ENCODE assay signal across 17 cellular contexts in the genomic region with DNA sequence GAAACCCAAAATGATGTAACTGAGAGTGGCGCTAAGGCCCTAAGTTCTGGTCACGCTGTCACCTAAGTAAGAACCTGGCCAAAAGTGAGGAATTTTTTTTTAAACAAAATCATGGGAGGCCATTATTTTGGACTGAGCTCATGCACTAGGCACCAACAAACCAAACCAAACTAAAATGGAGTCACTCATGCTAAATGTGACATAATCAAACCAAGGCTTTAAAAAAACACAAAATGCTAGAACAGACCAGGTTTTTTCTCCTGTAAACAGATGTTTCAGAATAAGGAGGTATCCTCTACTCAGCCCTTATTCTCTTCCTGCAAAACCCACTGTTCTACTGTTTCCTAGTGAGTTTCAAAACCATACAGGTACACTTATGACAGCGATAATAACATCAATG. TPM values are rescaled to one million over a fixed set of nuclear protein-coding genes. Genes with fewer than 3 reads are reported as not detected.
A peak's percentile ranks its signal among the peaks of the same experiment; 100 is the strongest.
DNase-seq lines count a peak whose midpoint lies in the region; ATAC-seq and TF ChIP-seq lines count a peak whose summit lies in the region.
"Had no signal": no experiment of that assay in that cellular context is flagged by ENCODE, and none has a peak within 500 bp of the region (broad histone marks: within the 10 kb centered on the region; RNA-seq: fewer than 3 reads in every experiment).

No MANE protein-coding gene starts in this region.

- DNase-seq in CD4-positive, alpha-beta T cell: no peak
- DNase-seq in DND-41 (no peak), T-helper 17 cell (no peak), H7 (no peak), lower lobe of right lung (no peak), aorta (no peak)
- DNase-seq in naive thymus-derived CD8-positive, alpha-beta T cell: no peak
- DNase-seq: activated CD4-positive, alpha-beta T cell treated with anti-CD3 and anti-CD28 coated beads, Interleukin-2, amount 10 ng/mL, durations not matched to agents 7 days and 5 days; BE2C; erythroblast; Kasumi-1; mucosa of descending colon; NCI-H748 treated with DMSO at 0.1 percent for 48 hours; pancreas; Peyer's patch; stimulated activated CD4-positive, alpha-beta T cell treated with anti-CD3 and anti-CD28 coated beads, Interleukin-2, amount 100 ng/mL, for 24 hours had no signal

- H4K20me1 ChIP-seq in DND-41 (ENCODE audit: insufficient read depth, low read length): no peaks in the 10 kb centered on the region

- peaks cover 37% of the 10 kb centered on the region for H3K79me2 ChIP-seq in DND-41 (ENCODE audit: insufficient read depth, low read length)

- peaks cover 35% of the 10 kb centered on the region for H3K4me1 Mint-ChIP-seq in CD4-positive, alpha-beta T cell (ENCODE audit: low read depth)
- H3K4me1 Mint-ChIP-seq in T-helper 17 cell: peaks cover 25% of the 10 kb centered on the region
- peaks cover 15 to 40% (median 33%) of the 10 kb centered on the region in 4 donors for H3K4me1 Mint-ChIP-seq in naive thymus-derived CD8-positive, alpha-beta T cell

- H3K9me3 Mint-ChIP-seq in CD4-positive, alpha-beta T cell: no peaks in the 10 kb centered on the region
- no peaks in the 10 kb centered on the region for H3K9me3 Mint-ChIP-seq in naive thymus-derived CD8-positive, alpha-beta T cell
- H3K9me3 Mint-ChIP-seq: activated CD4-positive, alpha-beta T cell treated with anti-CD3 and anti-CD28 coated beads, Interleukin-2, amount 10 ng/mL, durations not matched to agents 7 days and 5 days had no signal

- ATAC-seq in CD4-positive, alpha-beta T cell (ENCODE audit: poor library complexity): no peak
- ATAC-seq in DND-41 (ENCODE audit: insufficient read depth, low read depth): no peak
- no peak for ATAC-seq in T-helper 17 cell
- ATAC-seq in naive thymus-derived CD8-positive, alpha-beta T cell: no peak
- no peak for ATAC-seq in lower lobe of right lung
- no peak for ATAC-seq in aorta (ENCODE audit: low FRiP score)
- ATAC-seq: mucosa of descending colon had no signal

- intact Hi-C loops in CD4-positive, alpha-beta T cell (cut with DNase I, micrococcal nuclease): loop anchor here (1.0 to 5.0 kb wide), 11 partner anchors 10 to 373 kb away; partner anchors contain the start of genes PPIL1 (in 2 of the 2), MTCH1 (in 1 of the 2), PIM1 (in 1 of the 2) and TBC1D22B (in 1 of the 2)
- intact Hi-C loops in lower lobe of right lung (cut with DNase I) (loop anchor here (10.0 kb wide), 1 partner anchor 320 kb away; no protein-coding TSS in a partner anchor), aorta (cut with DNase I) (loop anchor here (1.0 to 10.0 kb wide), 4 partner anchors 96 to 330 kb away; no protein-coding TSS in a partner anchor)

- H3K9me3 ChIP-seq in CD4-positive, alpha-beta T cell (ENCODE audit: control insufficient read depth, low read length): no peaks in the 10 kb centered on the region
- peaks cover 3% of the 10 kb centered on the region for H3K9me3 ChIP-seq in DND-41 (ENCODE audit: insufficient read depth, low read length, severe bottlenecking)
- H3K9me3 ChIP-seq in T-helper 17 cell (ENCODE audit: control insufficient read depth, low read length, poor library complexity, severe bottlenecking): no peaks in the 10 kb centered on the region
- no peaks in the 10 kb centered on the region for H3K9me3 ChIP-seq in lower lobe of right lung
- no peaks in the 10 kb centered on the region for H3K9me3 ChIP-seq in aorta (ENCODE audit: control insufficient read depth, low read length)
- H3K9me3 ChIP-seq: BE2C, mucosa of descending colon, pancreas, Peyer's patch had no signal

- H3K27me3 ChIP-seq in CD4-positive, alpha-beta T cell (ENCODE audit: control insufficient read depth, insufficient read depth, low read length): no peaks in the 10 kb centered on the region
- H3K27me3 ChIP-seq in DND-41 (ENCODE audit: insufficient read depth, low read length, poor library complexity) (no peaks in the 10 kb centered on the region), H7 (ENCODE audit: control insufficient read depth, insufficient read depth, low read length) (no peaks in the 10 kb centered on the region), lower lobe of right lung (ENCODE audit: low read depth) (no peaks in the 10 kb centered on the region), aorta (ENCODE audit: control insufficient read depth in 1 of 2, insufficient read depth in 2 of 2, low read length in 1 of 2) (no peaks in the 10 kb centered on the region)
- H3K27me3 ChIP-seq: BE2C, cardiac muscle cell, pancreas, Peyer's patch had no signal

- peak overlapping the region; percentile 99; the same call in 1 of the 2 replicates for H2AFZ ChIP-seq in DND-41 (ENCODE audit: low read depth, low read length)

- no peaks in the 10 kb centered on the region for H3K36me3 ChIP-seq in DND-41 (ENCODE audit: insufficient read depth, low read length)
- H3K36me3 ChIP-seq in H7 (replicated peaks; ENCODE audit: control insufficient read depth, insufficient read depth, low read length): no peaks in the 10 kb centered on the region
- no peaks in the 10 kb centered on the region for H3K36me3 ChIP-seq in lower lobe of right lung
- H3K36me3 ChIP-seq in aorta (ENCODE audit: control insufficient read depth in 1 of 2, insufficient read depth in 2 of 2, low read length in 1 of 2): no peaks in the 10 kb centered on the region
- H3K36me3 ChIP-seq: BE2C, cardiac muscle cell, pancreas, Peyer's patch had no signal

- 96 to 99% methylated on average over 3 of the region's 3 CpGs for WGBS in aorta, 2 donors

- H3K27me3 Mint-ChIP-seq in CD4-positive, alpha-beta T cell: no peaks in the 10 kb centered on the region
- peaks cover under 1% of the 10 kb centered on the region for H3K27me3 Mint-ChIP-seq in T-helper 17 cell
- peaks cover 0 to 1% (median 0%) of the 10 kb centered on the region in 5 donors for H3K27me3 Mint-ChIP-seq in naive thymus-derived CD8-positive, alpha-beta T cell
- H3K27me3 Mint-ChIP-seq: activated CD4-positive, alpha-beta T cell treated with anti-CD3 and anti-CD28 coated beads, Interleukin-2, amount 10 ng/mL, durations not matched to agents 7 days and 5 days had no signal

- H3K27ac Mint-ChIP-seq in CD4-positive, alpha-beta T cell: peak overlapping the region; percentile 90
- peak overlapping the region; percentile 96 for H3K27ac Mint-ChIP-seq in T-helper 17 cell
- peak overlapping the region; percentile 37 to 98 (median 82) for H3K27ac Mint-ChIP-seq in naive thymus-derived CD8-positive, alpha-beta T cell

- no peaks in the 10 kb centered on the region for H3K36me3 Mint-ChIP-seq in CD4-positive, alpha-beta T cell (ENCODE audit: low read depth)
- no peaks in the 10 kb centered on the region for H3K36me3 Mint-ChIP-seq in T-helper 17 cell (ENCODE audit: low read depth)
- H3K36me3 Mint-ChIP-seq in naive thymus-derived CD8-positive, alpha-beta T cell: no peaks in the 10 kb centered on the region

- CTCF ChIA-PET in CD4-positive, alpha-beta T cell (lab: Charles Lee): interaction anchor here (0.8 to 3.1 kb wide), 12 partner anchors 10 to 330 kb away, joined by 4 to 56 read pairs (median 8); partner anchors contain the start of gene PPIL1

- POLR2A ChIA-PET in CD4-positive, alpha-beta T cell (lab: Charles Lee): interaction anchor here (1.6 to 3.1 kb wide), 4 partner anchors 10 to 133 kb away, joined by 6 to 54 read pairs (median 26); partner anchors contain the start of genes MTCH1 and PPIL1
- POLR2A ChIA-PET in naive thymus-derived CD8-positive, alpha-beta T cell (lab: Charles Lee): interaction anchor here (0.6 to 4.6 kb wide), 7 partner anchors 9 to 287 kb away, joined by 3 to 32 read pairs (median 17); partner anchors contain the start of genes MTCH1, PIM1 and PPIL1

- H3K9ac ChIP-seq in DND-41 (ENCODE audit: low read depth, low read length): no peak overlapping the region

- H3K4me3 ChIP-seq in DND-41 (ENCODE audit: low read depth in 1 of 2, low read length in 2 of 2) (no peak overlapping the region), H7 (ENCODE audit: insufficient read depth, low read depth, low read length) (no peak overlapping the region), lower lobe of right lung (no peak overlapping the region), aorta (ENCODE audit: low read length in 2 of 2) (no peak overlapping the region)

- TF ChIP-seq CTCF in CD4-positive, alpha-beta T cell (IDR thresholded peaks at IDR 0.05): no peak
- no peak for TF ChIP-seq CTCF in DND-41 (IDR thresholded peaks at IDR 0.05; ENCODE audit: borderline replicate concordance, extremely low read depth, low read length, poor library complexity, severe bottlenecking)
- TF ChIP-seq CTCF in lower lobe of right lung (IDR thresholded peaks at IDR 0.05): no peak

- peaks cover 38% of the 10 kb centered on the region for H3K4me1 ChIP-seq in DND-41 (ENCODE audit: insufficient read depth, low read length)
- H3K4me1 ChIP-seq in lower lobe of right lung: peaks cover 24% of the 10 kb centered on the region
- peaks cover 0 to 2% of the 10 kb centered on the region in 2 donors for H3K4me1 ChIP-seq in aorta (ENCODE audit: control insufficient read depth in 1 of 2, insufficient read depth in 2 of 2, low read length in 2 of 2)

- peak overlapping the region; percentile 30 for H3K4me3 Mint-ChIP-seq in CD4-positive, alpha-beta T cell
- H3K4me3 Mint-ChIP-seq in T-helper 17 cell: no peak overlapping the region
- no peak overlapping the region for H3K4me3 Mint-ChIP-seq in naive thymus-derived CD8-positive, alpha-beta T cell

- no peak overlapping the region for H3K4me2 ChIP-seq in DND-41 (ENCODE audit: insufficient read depth, low read length)

- no peak overlapping the region for H3K27ac ChIP-seq in CD4-positive, alpha-beta T cell (ENCODE audit: low read depth, low read length)
- peak overlapping the region; percentile 97; the same call in 1 of the 2 replicates for H3K27ac ChIP-seq in DND-41 (ENCODE audit: low read length)
- no peak overlapping the region for H3K27ac ChIP-seq in lower lobe of right lung
- H3K27ac ChIP-seq in aorta (ENCODE audit: low read depth in 1 of 2, low read length in 2 of 2): no peak overlapping the region

RNA-seq across cellular contexts. Expression of gene C6orf89, which starts 1.1 kb away (rescaled TPM):
- total RNA-seq in CD4-positive, alpha-beta T cell: 10 to 100 TPM; 23.7 to 24.0 TPM
- total RNA-seq in T-helper 17 cell (10 to 100 TPM; 30.9 to 36.4 TPM), lower lobe of right lung (54.7 TPM), aorta (10 to 100 TPM; 56.9 to 59.7 TPM)
- 10 to 100 TPM; 41.9 to 44.9 TPM for total RNA-seq in naive thymus-derived CD8-positive, alpha-beta T cell
- polyA plus RNA-seq in naive thymus-derived CD8-positive, alpha-beta T cell: 10 to 100 TPM; 37.4 to 44.4 (median 40.1) TPM
- total RNA-seq in H7 (2014; rRNA removed; shearing (Covaris generic)): 15.6 and 19.9 TPM in 2 replicates
- 10 to 100 TPM; 16.7 to 22.8 TPM for polyA plus RNA-seq in aorta

RNA-seq across cellular contexts. Expression of gene PPIL1, which starts 10.0 kb away (rescaled TPM):
- total RNA-seq in CD4-positive, alpha-beta T cell: 1 to 10 TPM; 1.8 to 2.2 TPM
- total RNA-seq in T-helper 17 cell (1 to 10 TPM; 3.8 to 4.5 TPM), lower lobe of right lung (14.4 TPM), aorta (10 to 100 TPM; 12.0 to 13.4 TPM)
- total RNA-seq in naive thymus-derived CD8-positive, alpha-beta T cell: 10 to 100 TPM; 10.3 to 11.5 TPM
- 10 to 100 TPM; 27.1 to 34.2 (median 27.6) TPM for polyA plus RNA-seq in naive thymus-derived CD8-positive, alpha-beta T cell
- 86.0 and 91.1 TPM in 2 replicates for total RNA-seq in H7 (2014; rRNA removed; shearing (Covaris generic))
- 10 to 100 TPM in 1 of 2 donors, 1 to 10 TPM in 1; 9.6 to 33.7 TPM for polyA plus RNA-seq in aorta

RNA-seq across cellular contexts. Expression of gene CPNE5, which starts 45.4 kb away (rescaled TPM):
- total RNA-seq in CD4-positive, alpha-beta T cell: under 1 TPM; 0.19 to 0.28 TPM
- 10 to 100 TPM in 1 of 2 donors, 1 to 10 TPM in 1; 5.5 to 16.0 TPM for total RNA-seq in T-helper 17 cell
- under 1 TPM; 0.57 to 0.85 TPM for total RNA-seq in naive thymus-derived CD8-positive, alpha-beta T cell
- under 1 TPM; 0.14 to 0.33 (median 0.26) TPM for polyA plus RNA-seq in naive thymus-derived CD8-positive, alpha-beta T cell
- 0.04 and 0.42 TPM in 2 replicates for total RNA-seq in H7 (2014; rRNA removed; shearing (Covaris generic))
- total RNA-seq in lower lobe of right lung: 2.4 TPM
- 10 to 100 TPM in 1 of 2 donors, 1 to 10 TPM in 1; 7.9 to 13.1 TPM for total RNA-seq in aorta
- under 1 TPM in 1 of 2 donors, not detected in 1; 0.20 TPM for polyA plus RNA-seq in aorta
